ENCODE assay signal across 2 cellular contexts in genomic region chr11:64916040-64916847, GRCh38.
TF ChIP-seq lines count a peak whose summit lies in the region.

No MANE protein-coding gene starts in this region.

TF ChIP-seq in HCT116, 20 proteins besides CTCF, POLR2A, EP300 and RAD21:
- TF ChIP-seq SIN3A (IDR thresholded peaks at IDR 0.05; ENCODE audit: low read depth) (no peak), POLR2AphosphoS5 (IDR thresholded peaks at IDR 0.05; ENCODE audit: low read depth, low read length) (0 out of 2 replicates have a peak, but pooled peaks have one; percentile 8)

TF ChIP-seq in GM12878, 131 proteins besides CTCF, POLR2A, EP300 and RAD21 (continues in another document):
- TF ChIP-seq CBFB (IDR thresholded peaks at IDR 0.05; ENCODE audit: low read depth) (no peak), TARDBP (IDR thresholded peaks at IDR 0.05; ENCODE audit: borderline replicate concordance) (no peak), CREM (IDR thresholded peaks at IDR 0.05; ENCODE audit: low read depth) (peak; percentile 76; the same call in 1 of the 2 replicates), ZNF592 (IDR thresholded peaks at IDR 0.05) (no peak), NR2C1 (IDR thresholded peaks at IDR 0.05) (peak; percentile 45), E2F8 (IDR thresholded peaks at IDR 0.05; ENCODE audit: low read depth, partially characterized antibody) (no peak), FOXK2 (IDR thresholded peaks at IDR 0.05) (peak; percentile 89), TCF3 (IDR thresholded peaks at IDR 0.05; ENCODE audit: borderline replicate concordance, insufficient read depth, low read depth, low read length) (peak; percentile 38; the same call in 1 of the 2 replicates), GABPA (IDR thresholded peaks at IDR 0.05; ENCODE audit: low read depth) (no peak), ZNF622 (IDR thresholded peaks at IDR 0.05) (no peak), ELK1 (IDR thresholded peaks at IDR 0.05; ENCODE audit: low read depth, low read length) (no peak), IKZF1 (conservative IDR thresholded peaks at IDR 0.05) (peak; percentile 47; the same call in 1 of the 2 replicates), BMI1 (IDR thresholded peaks at IDR 0.05; ENCODE audit: borderline replicate concordance) (no peak), PAX8 (IDR thresholded peaks at IDR 0.05) (no peak), BACH1 (IDR thresholded peaks at IDR 0.05; ENCODE audit: borderline replicate concordance) (0 out of 2 replicates have a peak, but pooled peaks have one; percentile 8), CREB1 (IDR thresholded peaks at IDR 0.05; ENCODE audit: low read depth) (peak; percentile 80; the same call in 1 of the 2 replicates), IRF4 (IDR thresholded peaks at IDR 0.05; ENCODE audit: low read depth, low read length) (no peak), SKIL (IDR thresholded peaks at IDR 0.05; ENCODE audit: low read depth, poor library complexity, severe bottlenecking) (no peak), SMAD5 (IDR thresholded peaks at IDR 0.05; ENCODE audit: low read depth) (no peak), E4F1 (IDR thresholded peaks at IDR 0.05; ENCODE audit: borderline replicate concordance, partially characterized antibody) (peak; percentile 38), ATF3 (IDR thresholded peaks at IDR 0.05; ENCODE audit: borderline replicate concordance, extremely low read depth, low read depth, low read length) (no peak), PRDM15 (CRISPR knock-in tag; IDR thresholded peaks at IDR 0.05) (no peak), SIN3A (IDR thresholded peaks at IDR 0.05; ENCODE audit: low read depth, low read length) (peak; percentile 78), CEBPZ (IDR thresholded peaks at IDR 0.05; ENCODE audit: low read depth, low read length) (no peak), POLR2AphosphoS5 (IDR thresholded peaks at IDR 0.05; ENCODE audit: low read length) (peak; percentile 50; the same call in 1 of the 2 replicates), RUNX3 (IDR thresholded peaks at IDR 0.05; ENCODE audit: low read length) (peak; percentile 52; the same call in 1 of the 2 replicates), NKRF (conservative IDR thresholded peaks at IDR 0.05) (no peak; the same call in 1 of the 2 replicates), TBL1XR1 (IDR thresholded peaks at IDR 0.05; ENCODE audit: low read depth, low read length) (peak; percentile 72; the same call in 1 of the 2 replicates)
